ENCODE assay signal across 19 cellular contexts in genomic region chr19:23516266-23516665, GRCh38.
"Had no signal": no experiment of that assay in that cellular context is flagged by ENCODE, and none has a peak within 500 bp of the region (broad histone marks: within the 10 kb centered on the region; RNA-seq: fewer than 3 reads in every experiment).

No MANE protein-coding gene starts in this region.

- ATAC-seq: foreskin keratinocyte; gastroesophageal sphincter; heart left ventricle; left cardiac atrium; left lung; left ventricle myocardium superior; lower lobe of right lung; mucosa of descending colon; naive thymus-derived CD8-positive, alpha-beta T cell had no signal

- DNase-seq: dermis blood vessel endothelial cell; dorsolateral prefrontal cortex; effector CD4-positive, alpha-beta T cell; effector memory CD4-positive, alpha-beta T cell; foreskin keratinocyte; heart left ventricle; hypothalamus; immature natural killer cell; islet precursor cell; left cardiac atrium; left lung; left ventricle myocardium superior; lower lobe of right lung; mesendoderm; midbrain; mucosa of descending colon; naive B cell; naive thymus-derived CD8-positive, alpha-beta T cell had no signal
